ENCODE assay signal across 23 cellular contexts in genomic region chr1:39164256-39164655, GRCh38. TPM values are rescaled to one million over a fixed set of nuclear protein-coding genes. Genes with fewer than 3 reads are reported as not detected.
A peak's percentile ranks its signal among the peaks of the same experiment; 100 is the strongest.
DNase-seq lines count a peak whose midpoint lies in the region; ATAC-seq and TF ChIP-seq lines count a peak whose summit lies in the region.
"Had no signal": no experiment of that assay in that cellular context is flagged by ENCODE, and none has a peak within 500 bp of the region (broad histone marks: within the 10 kb centered on the region; RNA-seq: fewer than 3 reads in every experiment).

No MANE protein-coding gene starts in this region.

- TF ChIP-seq CTCF in glutamatergic neuron (IDR thresholded peaks at IDR 0.05; ENCODE audit: partially characterized antibody, unreplicated experiment) (no peak), nephron progenitor cell (IDR thresholded peaks at IDR 0.05) (no peak), upper lobe of right lung (IDR thresholded peaks at IDR 0.05) (no peak)

- peaks cover 7% of the 10 kb centered on the region for H3K27me3 Mint-ChIP-seq in glutamatergic neuron (ENCODE audit: unreplicated experiment)
- peaks cover 3% of the 10 kb centered on the region for H3K27me3 Mint-ChIP-seq in nephron progenitor cell (ENCODE audit: low read depth, poor library complexity)
- H3K27me3 Mint-ChIP-seq: activated CD4-positive, alpha-beta T cell treated with anti-CD3 and anti-CD28 coated beads for 36 hours; central memory CD8-positive, alpha-beta T cell had no signal

- peak overlapping the region; percentile 78 for H3K27ac Mint-ChIP-seq in glutamatergic neuron (ENCODE audit: unreplicated experiment)
- peak overlapping the region; percentile 73 for H3K27ac Mint-ChIP-seq in nephron progenitor cell
- H3K27ac Mint-ChIP-seq: activated CD4-positive, alpha-beta T cell treated with anti-CD3 and anti-CD28 coated beads for 36 hours; activated naive CD8-positive, alpha-beta T cell treated with anti-CD3 and anti-CD28 coated beads for 36 hours; CD4-positive, alpha-beta memory T cell had no signal

- H3K4me3 Mint-ChIP-seq in glutamatergic neuron (ENCODE audit: unreplicated experiment) (peak overlapping the region; percentile 53), nephron progenitor cell (no peak overlapping the region)
- H3K4me3 Mint-ChIP-seq: activated CD4-positive, alpha-beta T cell treated with anti-CD3 and anti-CD28 coated beads for 36 hours; activated naive CD8-positive, alpha-beta T cell treated with anti-CD3 and anti-CD28 coated beads for 36 hours; CD4-positive, alpha-beta memory T cell; central memory CD8-positive, alpha-beta T cell had no signal

- ATAC-seq in left ventricle myocardium superior (peak; percentile 37), Right ventricle myocardium superior (ENCODE audit: poor library complexity) (no peak), upper lobe of right lung (no peak), HG02870 (IDR thresholded peaks at IDR 0.05; ENCODE audit: unreplicated experiment) (no peak)

- H3K36me3 Mint-ChIP-seq in glutamatergic neuron (ENCODE audit: unreplicated experiment) (no peaks in the 10 kb centered on the region), nephron progenitor cell (ENCODE audit: low read depth) (no peaks in the 10 kb centered on the region)
- H3K36me3 Mint-ChIP-seq: activated naive CD8-positive, alpha-beta T cell treated with anti-CD3 and anti-CD28 coated beads for 36 hours; CD4-positive, alpha-beta memory T cell had no signal

- intact Hi-C loops in left ventricle myocardium superior (cut with micrococcal nuclease), result no loop called here
- intact Hi-C loops in Right ventricle myocardium superior (cut with DNase I), result no loop called here
- intact Hi-C loops in upper lobe of right lung (cut with DNase I), result no loop called here

- H3K4me1 ChIP-seq in upper lobe of right lung, result peaks cover 43% of the 10 kb centered on the region
- H3K4me1 ChIP-seq in SJCRH30, result peaks cover 32% of the 10 kb centered on the region
- H3K4me1 ChIP-seq: prostate gland had no signal

- H3K4me1 Mint-ChIP-seq in glutamatergic neuron (ENCODE audit: low read depth, unreplicated experiment) (peaks cover 50% of the 10 kb centered on the region), nephron progenitor cell (peaks cover 76% of the 10 kb centered on the region)
- H3K4me1 Mint-ChIP-seq: CD4-positive, alpha-beta memory T cell; central memory CD8-positive, alpha-beta T cell had no signal

- H3K9me3 ChIP-seq in upper lobe of right lung, result no peaks in the 10 kb centered on the region
- H3K9me3 ChIP-seq in SJCRH30 (replicated peaks), result no peaks in the 10 kb centered on the region
- H3K9me3 ChIP-seq: prostate gland had no signal

- H3K9me3 Mint-ChIP-seq in glutamatergic neuron (ENCODE audit: unreplicated experiment) (peaks cover 5% of the 10 kb centered on the region), nephron progenitor cell (no peaks in the 10 kb centered on the region)
- H3K9me3 Mint-ChIP-seq: activated naive CD8-positive, alpha-beta T cell treated with anti-CD3 and anti-CD28 coated beads for 36 hours; CD4-positive, alpha-beta memory T cell; central memory CD8-positive, alpha-beta T cell had no signal

- no peaks in the 10 kb centered on the region for H3K36me3 ChIP-seq in upper lobe of right lung
- H3K36me3 ChIP-seq in SJCRH30, result no peaks in the 10 kb centered on the region
- H3K36me3 ChIP-seq: prostate gland had no signal

- DNase-seq in left ventricle myocardium superior, result no peak
- no peak for DNase-seq in Right ventricle myocardium superior
- DNase-seq in glutamatergic neuron, result no peak
- DNase-seq in nephron progenitor cell, result no peak
- DNase-seq in upper lobe of right lung, result no peak
- DNase-seq in SJCRH30, result no peak
- no peak for DNase-seq in SW 1271 (lab: John Stamatoyannopoulos, UW)
- DNase-seq: activated CD4-positive, alpha-beta T cell treated with anti-CD3 and anti-CD28 coated beads for 36 hours; activated CD8-positive, alpha-beta memory T cell treated with anti-CD3 and anti-CD28 coated beads for 24 hours; activated effector memory CD4-positive, alpha-beta T cell treated with Interleukin-2 at 50 U/mL for 16 hours; activated naive CD8-positive, alpha-beta T cell treated with anti-CD3 and anti-CD28 coated beads for 36 hours; CD4-positive, alpha-beta memory T cell; H7; kidney; mammary epithelial cell; NCI-H1417 treated with DMSO at 0.1 percent for 48 hours; NCI-H774; stimulated activated naive CD8-positive, alpha-beta T cell treated with anti-CD3 and anti-CD28 coated beads, Interleukin-15, Interleukin-2, amounts not matched to agents 100 U/mL and 50 U/mL, for 24 hours had no signal

- no peaks in the 10 kb centered on the region for H3K27me3 ChIP-seq in upper lobe of right lung
- no peaks in the 10 kb centered on the region for H3K27me3 ChIP-seq in SJCRH30

- H3K27ac ChIP-seq in upper lobe of right lung, result peak overlapping the region; percentile 55
- H3K27ac ChIP-seq in SJCRH30, result no peak overlapping the region
- H3K27ac ChIP-seq: KMS-11, prostate gland, RWPE1 had no signal

- H3K4me3 ChIP-seq in upper lobe of right lung (peak overlapping the region; percentile 47), SJCRH30 (no peak overlapping the region)
- H3K4me3 ChIP-seq: prostate gland had no signal

RNA-seq across cellular contexts. Expression of gene MACF1, which starts 40.2 kb away (rescaled TPM):
- 239 TPM for total RNA-seq in left ventricle myocardium superior
- total RNA-seq in Right ventricle myocardium superior, result 200 TPM
- 657 TPM for total RNA-seq in glutamatergic neuron (ENCODE audit: unreplicated experiment)
- total RNA-seq in upper lobe of right lung, result 814 TPM
- 160 and 172 TPM in 2 replicates for total RNA-seq in SJCRH30 (2014; rRNA removed; shearing (Covaris generic))
